33 cellular contexts compared by ENCODE assay signal in genomic region chr5:131330031-131330430, GRCh38.
DNase-seq lines count a peak whose midpoint lies in the region; ATAC-seq, FAIRE-seq and TF ChIP-seq lines count a peak whose summit lies in the region.
"Had no signal": no experiment of that assay in that cellular context is flagged by ENCODE, and none has a peak within 500 bp of the region (broad histone marks: within the 10 kb centered on the region; RNA-seq: fewer than 3 reads in every experiment).

No MANE protein-coding gene starts in this region.

- no peak for DNase-seq in activated CD8-positive, alpha-beta memory T cell treated with anti-CD3 and anti-CD28 coated beads, Interleukin-2, amount 10 ng/mL, durations not matched to agents 7 days and 5 days
- no peak for DNase-seq in activated CD8-positive, alpha-beta memory T cell treated with anti-CD3 and anti-CD28 coated beads, Interleukin-2, amount 50 U/mL, for 4 hours
- DNase-seq in CD4-positive, alpha-beta memory T cell, result no peak
- no peak for DNase-seq in naive thymus-derived CD4-positive, alpha-beta T cell
- DNase-seq in GM03348 (ENCODE audit: low spot score), result no peak
- no peak for DNase-seq in pancreas
- DNase-seq: activated CD4-positive, alpha-beta T cell treated with anti-CD3 and anti-CD28 coated beads, Interleukin-2, amount 10 ng/mL, durations not matched to agents 7 days and 5 days; activated effector memory CD4-positive, alpha-beta T cell treated with Interleukin-2 at 50 U/mL for 16 hours; amniotic stem cell; cerebellar nuclear complex; dorsolateral prefrontal cortex; foreskin fibroblast; GOT3; HFFc6; NCI-H1048; NCI-H1694 treated with DMSO at 0.1 percent for 48 hours; NCI-H510A; SIG-M5; stimulated activated naive CD4-positive, alpha-beta T cell; T1000; upper lobe of right lung had no signal

- no peak overlapping the region for H3K27ac ChIP-seq in CD4-positive, alpha-beta memory T cell (ENCODE audit: low read depth, low read length)
- no peak overlapping the region for H3K27ac ChIP-seq in naive thymus-derived CD4-positive, alpha-beta T cell (ENCODE audit: low read depth, low read length)
- H3K27ac ChIP-seq in pancreas, result no peak overlapping the region
- H3K27ac ChIP-seq: esophagus muscularis mucosa, skin epidermis, upper lobe of right lung, VCaP had no signal

- POLR2A ChIA-PET in CD4-positive, alpha-beta memory T cell (lab: Charles Lee; ENCODE audit: partially characterized antibody), result interaction anchor here (0.7 to 3.1 kb wide), 8 partner anchors 9 to 125 kb away, joined by 3 to 23 read pairs (median 4); partner anchors contain the start of gene CDC42SE2
- POLR2A ChIA-PET in naive thymus-derived CD4-positive, alpha-beta T cell (lab: Charles Lee), result interaction anchor here (1.3 kb wide), 1 partner anchor 43 kb away, joined by 3 read pairs; no protein-coding TSS in a partner anchor

- intact Hi-C loops in CD4-positive, alpha-beta memory T cell (cut with micrococcal nuclease), result loop anchor here (2.0 kb wide), 1 partner anchor 13 kb away; no protein-coding TSS in a partner anchor
- intact Hi-C loops in naive thymus-derived CD4-positive, alpha-beta T cell (cut with micrococcal nuclease), result loop anchor here in 1 of 2 donors (2.0 kb wide), 1 partner anchor 15 kb away; no protein-coding TSS in a partner anchor
- intact Hi-C loops in pancreas (cut with DNase I), result no loop called here

- H3K4me1 ChIP-seq in CD4-positive, alpha-beta memory T cell (ENCODE audit: insufficient read depth, low read length), result peaks cover 62% of the 10 kb centered on the region
- peaks cover 32 to 38% of the 10 kb centered on the region in 2 donors for H3K4me1 ChIP-seq in naive thymus-derived CD4-positive, alpha-beta T cell (ENCODE audit: control insufficient read depth in 2 of 2, insufficient read depth in 2 of 2, low read length in 2 of 2)
- peaks cover 0 to 2% (median 0%) of the 10 kb centered on the region in 3 donors for H3K4me1 ChIP-seq in pancreas
- H3K4me1 ChIP-seq: upper lobe of right lung had no signal

- CTCF ChIA-PET in activated CD8-positive, alpha-beta memory T cell treated with anti-CD3 and anti-CD28 coated beads, Interleukin-2, amount 10 ng/mL, durations not matched to agents 7 days and 5 days (lab: Charles Lee), result interaction anchor here (1.0 kb wide), 1 partner anchor 27 kb away, joined by 3 read pairs; no protein-coding TSS in a partner anchor
- CTCF ChIA-PET in CD4-positive, alpha-beta memory T cell (lab: Charles Lee; ENCODE audit: partially characterized antibody), result interaction anchor here (0.8 to 2.3 kb wide), 4 partner anchors 14 to 53 kb away, joined by 3 to 13 read pairs (median 4); no protein-coding TSS in a partner anchor
- CTCF ChIA-PET in naive thymus-derived CD4-positive, alpha-beta T cell (lab: Charles Lee), result interaction anchor here (1.8 kb wide), 1 partner anchor 64 kb away, joined by 4 read pairs; no protein-coding TSS in a partner anchor

- H3K27me3 Mint-ChIP-seq in activated CD8-positive, alpha-beta memory T cell treated with anti-CD3 and anti-CD28 coated beads, Interleukin-2, amount 10 ng/mL, durations not matched to agents 7 days and 5 days, result no peaks in the 10 kb centered on the region
- H3K27me3 Mint-ChIP-seq in CD4-positive, alpha-beta memory T cell, result no peaks in the 10 kb centered on the region
- no peaks in the 10 kb centered on the region for H3K27me3 Mint-ChIP-seq in activated naive CD8-positive, alpha-beta T cell
- no peaks in the 10 kb centered on the region for H3K27me3 Mint-ChIP-seq in naive thymus-derived CD4-positive, alpha-beta T cell
- H3K27me3 Mint-ChIP-seq: activated CD4-positive, alpha-beta T cell treated with anti-CD3 and anti-CD28 coated beads, Interleukin-2, amount 10 ng/mL, durations not matched to agents 7 days and 5 days; brain had no signal

- peaks cover 9% of the 10 kb centered on the region for H3K36me3 ChIP-seq in CD4-positive, alpha-beta memory T cell (ENCODE audit: insufficient read depth, low read length)
- peaks cover 0 to 9% (median 0%) of the 10 kb centered on the region in 3 experiments for H3K36me3 ChIP-seq in naive thymus-derived CD4-positive, alpha-beta T cell (ENCODE audit: control insufficient read depth in 2 of 3, insufficient read depth in 3 of 3, low read length in 3 of 3)
- H3K36me3 ChIP-seq in pancreas, result no peaks in the 10 kb centered on the region
- H3K36me3 ChIP-seq: esophagus muscularis mucosa, upper lobe of right lung had no signal

- no peak for ATAC-seq in activated CD8-positive, alpha-beta memory T cell treated with anti-CD3 and anti-CD28 coated beads, Interleukin-2, amount 10 ng/mL, durations not matched to agents 7 days and 5 days
- no peak for ATAC-seq in naive thymus-derived CD4-positive, alpha-beta T cell
- ATAC-seq in pancreas, result no peak
- no peak for ATAC-seq in HG03520 (IDR thresholded peaks at IDR 0.05; ENCODE audit: unreplicated experiment)
- ATAC-seq: upper lobe of right lung had no signal

- no peaks in the 10 kb centered on the region for H3K9me3 Mint-ChIP-seq in activated CD8-positive, alpha-beta memory T cell treated with anti-CD3 and anti-CD28 coated beads, Interleukin-2, amount 10 ng/mL, durations not matched to agents 7 days and 5 days (ENCODE audit: low read depth)
- H3K9me3 Mint-ChIP-seq in CD4-positive, alpha-beta memory T cell, result no peaks in the 10 kb centered on the region
- H3K9me3 Mint-ChIP-seq in activated naive CD8-positive, alpha-beta T cell (ENCODE audit: low read depth), result peaks cover 4% of the 10 kb centered on the region
- peaks cover 0 to 9% (median under 1%) of the 10 kb centered on the region in 11 donors for H3K9me3 Mint-ChIP-seq in naive thymus-derived CD4-positive, alpha-beta T cell
- H3K9me3 Mint-ChIP-seq: HFFc6 had no signal

- peak overlapping the region; percentile 16 for H3K27ac Mint-ChIP-seq in activated CD8-positive, alpha-beta memory T cell treated with anti-CD3 and anti-CD28 coated beads, Interleukin-2, amount 10 ng/mL, durations not matched to agents 7 days and 5 days
- peak overlapping the region in 6 of 7 donors; percentile 38 to 96 (median 75) for H3K27ac Mint-ChIP-seq in CD4-positive, alpha-beta memory T cell
- H3K27ac Mint-ChIP-seq in activated naive CD8-positive, alpha-beta T cell, result peak overlapping the region; percentile 86
- peak overlapping the region; percentile 34 to 81 (median 73) for H3K27ac Mint-ChIP-seq in naive thymus-derived CD4-positive, alpha-beta T cell
- H3K27ac Mint-ChIP-seq: HFFc6, mesothelial cell of epicardium, nephron had no signal

- H3K4me3 ChIP-seq in CD4-positive, alpha-beta memory T cell (ENCODE audit: low read length in 2 of 2), result no peak overlapping the region
- no peak overlapping the region for H3K4me3 ChIP-seq in naive thymus-derived CD4-positive, alpha-beta T cell (ENCODE audit: low read length)
- no peak overlapping the region for H3K4me3 ChIP-seq in pancreas
- H3K4me3 ChIP-seq: dorsolateral prefrontal cortex, esophagus muscularis mucosa, skin epidermis, upper lobe of right lung had no signal

- WGBS in pancreas, 2 donors, result 91 to 93% methylated on average over 5 of the region's 5 CpGs

- FAIRE-seq in pancreas (lab: Jason Lieb, UNC), result no peak
- FAIRE-seq: A204.1, endometrium, GM19239, keratinocyte had no signal

- no peaks in the 10 kb centered on the region for H3K9me3 ChIP-seq in CD4-positive, alpha-beta memory T cell (ENCODE audit: control insufficient read depth in 1 of 2, low read length in 2 of 2)
- H3K9me3 ChIP-seq in naive thymus-derived CD4-positive, alpha-beta T cell (ENCODE audit: control insufficient read depth in 2 of 3, low read length in 3 of 3), result no peaks in the 10 kb centered on the region
- H3K9me3 ChIP-seq in pancreas, result no peaks in the 10 kb centered on the region
- H3K9me3 ChIP-seq: esophagus muscularis mucosa, upper lobe of right lung had no signal

- no peak for TF ChIP-seq CTCF in pancreas (IDR thresholded peaks at IDR 0.05)

- no peaks in the 10 kb centered on the region for H3K27me3 ChIP-seq in CD4-positive, alpha-beta memory T cell (ENCODE audit: insufficient read depth, low read length)
- no peaks in the 10 kb centered on the region for H3K27me3 ChIP-seq in naive thymus-derived CD4-positive, alpha-beta T cell (ENCODE audit: control insufficient read depth in 2 of 2, insufficient read depth in 2 of 2, low read length in 2 of 2)
- no peaks in the 10 kb centered on the region for H3K27me3 ChIP-seq in pancreas
- H3K27me3 ChIP-seq: dorsolateral prefrontal cortex, esophagus muscularis mucosa, upper lobe of right lung had no signal

- peaks cover 57% of the 10 kb centered on the region for H3K4me1 Mint-ChIP-seq in activated CD8-positive, alpha-beta memory T cell treated with anti-CD3 and anti-CD28 coated beads, Interleukin-2, amount 10 ng/mL, durations not matched to agents 7 days and 5 days
- peaks cover 52 to 83% (median 68%) of the 10 kb centered on the region in 4 donors for H3K4me1 Mint-ChIP-seq in CD4-positive, alpha-beta memory T cell
- H3K4me1 Mint-ChIP-seq in activated naive CD8-positive, alpha-beta T cell (ENCODE audit: low read depth), result peaks cover 81% of the 10 kb centered on the region
- H3K4me1 Mint-ChIP-seq in naive thymus-derived CD4-positive, alpha-beta T cell, result peaks cover 52 to 92% (median 66%) of the 10 kb centered on the region in 7 donors

- peaks cover 63% of the 10 kb centered on the region for H3K36me3 Mint-ChIP-seq in activated CD8-positive, alpha-beta memory T cell treated with anti-CD3 and anti-CD28 coated beads, Interleukin-2, amount 10 ng/mL, durations not matched to agents 7 days and 5 days
- peaks cover 28 to 55% of the 10 kb centered on the region in 2 donors for H3K36me3 Mint-ChIP-seq in CD4-positive, alpha-beta memory T cell
- peaks cover 21% of the 10 kb centered on the region for H3K36me3 Mint-ChIP-seq in activated naive CD8-positive, alpha-beta T cell
- H3K36me3 Mint-ChIP-seq in naive thymus-derived CD4-positive, alpha-beta T cell, result peaks cover 7 to 60% (median 36%) of the 10 kb centered on the region in 5 donors

- no peak overlapping the region for H3K4me3 Mint-ChIP-seq in activated CD8-positive, alpha-beta memory T cell treated with anti-CD3 and anti-CD28 coated beads, Interleukin-2, amount 10 ng/mL, durations not matched to agents 7 days and 5 days
- H3K4me3 Mint-ChIP-seq in CD4-positive, alpha-beta memory T cell, result peak overlapping the region in 3 of 8 donors; percentile 7 to 61 (median 30)
- H3K4me3 Mint-ChIP-seq in activated naive CD8-positive, alpha-beta T cell, result peak overlapping the region; percentile 21
- peak overlapping the region in 7 of 10 donors; percentile 3 to 58 (median 26) for H3K4me3 Mint-ChIP-seq in naive thymus-derived CD4-positive, alpha-beta T cell
- H3K4me3 Mint-ChIP-seq: activated CD4-positive, alpha-beta T cell treated with anti-CD3 and anti-CD28 coated beads, Interleukin-2, amount 10 ng/mL, durations not matched to agents 7 days and 5 days; HFFc6; mesothelial cell of epicardium; nephron had no signal

Comparison
In these comparisons a context has a peak if more than half of its experiments do, and no peak if none do; other contexts are left out.
1. H3K27ac Mint-ChIP-seq: peak in every context shown above with its lines; median percentile 86 in activated naive CD8-positive, alpha-beta T cell; 75 in CD4-positive, alpha-beta memory T cell; 73 in naive thymus-derived CD4-positive, alpha-beta T cell; 16 in activated CD8-positive, alpha-beta memory T cell treated with anti-CD3 and anti-CD28 coated beads, Interleukin-2, amount 10 ng/mL, durations not matched to agents 7 days and 5 days.